ENCODE assay signal across 14 cellular contexts in the genomic region with DNA sequence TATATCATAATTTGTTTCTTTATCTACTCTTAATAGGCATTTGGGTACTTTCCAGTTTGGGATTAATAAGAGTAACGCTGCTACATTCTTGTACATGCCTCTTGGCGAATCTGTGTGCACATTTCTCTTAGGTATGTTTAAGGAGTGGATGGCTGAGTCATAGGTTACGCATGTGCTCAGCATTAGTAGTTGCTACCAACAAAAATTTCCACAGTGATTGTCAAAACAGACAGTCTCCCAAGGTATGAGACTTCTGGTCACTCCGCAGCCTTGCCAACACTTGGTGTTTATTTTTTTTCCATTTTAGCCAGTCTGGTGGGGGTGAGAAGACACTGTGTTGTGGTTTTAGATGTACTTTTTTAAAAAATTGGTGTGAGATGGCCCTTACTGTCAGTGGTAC. TPM values are rescaled to one million over a fixed set of nuclear protein-coding genes. Genes with fewer than 3 reads are reported as not detected.
DNase-seq lines count a peak whose midpoint lies in the region; ATAC-seq and TF ChIP-seq lines count a peak whose summit lies in the region.
"Had no signal": no experiment of that assay in that cellular context is flagged by ENCODE, and none has a peak within 500 bp of the region (broad histone marks: within the 10 kb centered on the region; RNA-seq: fewer than 3 reads in every experiment).

No MANE protein-coding gene starts in this region.

- no peak overlapping the region for H3K4me3 ChIP-seq in PC-9
- no peak overlapping the region for H3K4me3 ChIP-seq in esophagus muscularis mucosa
- H3K4me3 ChIP-seq: ascending aorta, heart left ventricle, thoracic aorta had no signal

- H2AFZ ChIP-seq in PC-9 = no peak overlapping the region

- POLR2A ChIA-PET in PC-9 (lab: Charles Lee; ENCODE audit: unreplicated experiment) = interaction anchor here (0.6 kb wide), 2 partner anchors 27 to 44 kb away, joined by 3 to 5 read pairs; no protein-coding TSS in a partner anchor

- peak overlapping the region; percentile 61 for H3K27ac ChIP-seq in PC-9
- H3K27ac ChIP-seq in esophagus muscularis mucosa (replicated peaks in 1 of 4) = peak overlapping the region; percentile 67 to 82 (median 69)
- H3K27ac ChIP-seq: ascending aorta, heart left ventricle, thoracic aorta had no signal

- H3K27me3 ChIP-seq in PC-9 (ENCODE audit: insufficient read depth, low read depth) (no peaks in the 10 kb centered on the region), esophagus muscularis mucosa (no peaks in the 10 kb centered on the region)
- H3K27me3 ChIP-seq: ascending aorta had no signal

- WGBS in esophagus muscularis mucosa = 36% methylated on average over 4 of the region's 4 CpGs

- H3K4me2 ChIP-seq in PC-9 = 0 out of 2 replicates have a peak overlapping the region, but pooled peaks have one; percentile 3

- DNase-seq in DMS53 (lab: John Stamatoyannopoulos, UW) = peak; percentile 85
- peak; percentile 52 to 92 for DNase-seq in PC-9
- no peak for DNase-seq in esophagus muscularis mucosa (ENCODE audit: extremely low spot score)
- peak; percentile 99 for DNase-seq in renal cortical epithelial cell (ENCODE audit: low read depth)
- DNase-seq in stimulated activated CD4-positive, alpha-beta T cell treated with anti-CD3 and anti-CD28 coated beads, Interleukin-4, amount 100 ng/mL, for 4 hours = no peak
- DNase-seq in activated CD4-positive, alpha-beta T cell treated with anti-CD3 and anti-CD28 coated beads, Interleukin-2, amount 50 U/mL, for 4 hours = no peak
- DNase-seq: DMS79 treated with DMSO at 0.1 percent for 48 hours, heart left ventricle had no signal

- H3K9me3 ChIP-seq in PC-9 (ENCODE audit: insufficient read depth, low read depth) (peaks cover 8% of the 10 kb centered on the region; the same call in 1 of the 2 replicates), esophagus muscularis mucosa (no peaks in the 10 kb centered on the region)
- H3K9me3 ChIP-seq: ascending aorta, heart left ventricle, thoracic aorta had no signal

- no peak for TF ChIP-seq POLR2A in esophagus muscularis mucosa (IDR thresholded peaks at IDR 0.05; ENCODE audit: low read depth)

- intact Hi-C loops in PC-9 (cut with micrococcal nuclease; ENCODE audit: unreplicated experiment) (loop anchor here (1.0 kb wide), 2 partner anchors 12 to 27 kb away; no protein-coding TSS in a partner anchor), esophagus muscularis mucosa (cut with DNase I) (no loop called here)

- H3F3A ChIP-seq in PC-9 (ENCODE audit: insufficient read depth, low read depth) = peaks cover 8% of the 10 kb centered on the region

- H3K4me1 ChIP-seq in PC-9 (replicated peaks; ENCODE audit: insufficient read depth) = peaks cover 22% of the 10 kb centered on the region
- peaks cover 0 to 71% (median 32%) of the 10 kb centered on the region in 4 donors for H3K4me1 ChIP-seq in esophagus muscularis mucosa
- H3K4me1 ChIP-seq: ascending aorta, heart left ventricle had no signal

- no TSS peak for BruUV-seq in PC-9 (replicated peaks; lab: Mats Ljungman, UMichigan)

- H3K36me3 ChIP-seq in PC-9 (ENCODE audit: low read depth) = no peaks in the 10 kb centered on the region
- no peaks in the 10 kb centered on the region for H3K36me3 ChIP-seq in esophagus muscularis mucosa
- H3K36me3 ChIP-seq: ascending aorta, heart left ventricle, thoracic aorta had no signal

- no peaks in the 10 kb centered on the region for H4K20me1 ChIP-seq in PC-9 (ENCODE audit: insufficient read depth)

- H3K79me2 ChIP-seq in PC-9 (ENCODE audit: low read depth) = no peaks in the 10 kb centered on the region

- H3K9me2 ChIP-seq in PC-9 (ENCODE audit: insufficient read depth) = no peaks in the 10 kb centered on the region

- CTCF ChIA-PET in PC-9 (lab: Charles Lee) = interaction anchor here (0.6 kb wide), 1 partner anchor 12 kb away, joined by 4 read pairs; no protein-coding TSS in a partner anchor

- TF ChIP-seq CTCF in PC-9 (conservative IDR thresholded peaks at IDR 0.05) = no peak
- no peak for TF ChIP-seq CTCF in esophagus muscularis mucosa (IDR thresholded peaks at IDR 0.05)

- no peak for TF ChIP-seq EP300 in esophagus muscularis mucosa (IDR thresholded peaks at IDR 0.05)

- ATAC-seq in HG03139 (IDR thresholded peaks at IDR 0.05; ENCODE audit: unreplicated experiment) (no peak), GM21723 (IDR thresholded peaks at IDR 0.05; ENCODE audit: unreplicated experiment) (no peak)
- ATAC-seq: heart left ventricle had no signal

RNA-seq across cellular contexts. Expression of a gene that starts 44.6 kb away (rescaled TPM):
- total RNA-seq in PC-9 (2021) = 11.1 and 30.8 TPM in 2 replicates
- under 1 TPM in 3 of 4 donors, not detected in 1; 0.33 to 0.92 (median 0.52) TPM for total RNA-seq in esophagus muscularis mucosa
- 0.50 and 19.1 TPM in 2 replicates for total RNA-seq in renal cortical epithelial cell
- total RNA-seq: activated CD8-positive, alpha-beta memory T cell treated with anti-CD3 and anti-CD28 coated beads for 36 hours; ascending aorta; SK-MEL-5; thoracic aorta had no signal

Comparison
In these comparisons a context has a peak if more than half of its experiments do, and no peak if none do; other contexts are left out.
1. DNase-seq: peak in DMS53 (single experiment), PC-9 (2 of 2) and renal cortical epithelial cell (single experiment); none in esophagus muscularis mucosa (single experiment), stimulated activated CD4-positive, alpha-beta T cell treated with anti-CD3 and anti-CD28 coated beads, Interleukin-4, amount 100 ng/mL, for 4 hours (0 of 2) and activated CD4-positive, alpha-beta T cell treated with anti-CD3 and anti-CD28 coated beads, Interleukin-2, amount 50 U/mL, for 4 hours (0 of 2).